24 cellular contexts compared by ENCODE assay signal in genomic region chr9:108489567-108489966, GRCh38.
"Had no signal": no experiment of that assay in that cellular context is flagged by ENCODE, and none has a peak within 500 bp of the region (broad histone marks: within the 10 kb centered on the region; RNA-seq: fewer than 3 reads in every experiment).

No MANE protein-coding gene starts in this region.

- H2AFZ ChIP-seq: neural progenitor cell, parathyroid adenoma had no signal

- DNase-seq: occipital lobe; ovary; posterior cingulate gyrus; psoas muscle; right cardiac atrium; right lobe of liver; sigmoid colon; small intestine; stimulated activated CD4-positive, alpha-beta T cell treated with anti-CD3 and anti-CD28 coated beads, Interleukin-15, amount 100 ng/mL, for 24 hours; stimulated activated CD4-positive, alpha-beta T cell treated with anti-CD3 and anti-CD28 coated beads, Interleukin-2, amount 100 ng/mL, for 24 hours; stimulated activated CD4-positive, alpha-beta T cell treated with anti-CD3 and anti-CD28 coated beads, Interleukin-2, amount 100 ng/mL, for 48 hours; stimulated activated CD4-positive, alpha-beta T cell treated with anti-CD3 and anti-CD28 coated beads, Interleukin-4, amount 100 ng/mL, for 24 hours; stimulated activated naive B cell treated with anti-CD40 and anti-IgM and Interleukin-4, amounts not matched to agents 10 μg/mL and 1 μg/mL and 100 μg/mL, for 72 hours; stimulated activated naive CD4-positive, alpha-beta T cell treated with Interleukin-2 at 50 U/mL for 16 hours; stomach; thyroid gland; trophoblast cell; upper lobe of left lung had no signal

- H3K27me3 ChIP-seq: neural progenitor cell, ovary, right lobe of liver, sigmoid colon, stomach, thyroid gland, tibial nerve, upper lobe of left lung, vagina had no signal

- H3K4me2 ChIP-seq: neural progenitor cell had no signal

- H3K4me3 ChIP-seq: neural progenitor cell, ovary, psoas muscle, right lobe of liver, sigmoid colon, stomach, thoracic aorta, thyroid gland, tibial nerve, upper lobe of left lung, vagina had no signal

- H3K4me1 ChIP-seq: neural progenitor cell, parathyroid adenoma, psoas muscle, right lobe of liver, sigmoid colon, stomach, thyroid gland, tibial nerve, upper lobe of left lung had no signal

- FAIRE-seq: small intestine, urothelium cell line had no signal

- H3K9ac ChIP-seq: neural progenitor cell, parathyroid adenoma had no signal

- H3K9me3 ChIP-seq: ovary, psoas muscle, right lobe of liver, sigmoid colon, stomach, thoracic aorta, thyroid gland, upper lobe of left lung, vagina had no signal

- H3K27ac ChIP-seq: neural progenitor cell, ovary, parathyroid adenoma, psoas muscle, right lobe of liver, sigmoid colon, stomach, thoracic aorta, thyroid gland, tibial nerve, upper lobe of left lung, vagina had no signal

- H3K79me2 ChIP-seq: parathyroid adenoma had no signal

- H3K36me3 ChIP-seq: neural progenitor cell, ovary, right lobe of liver, sigmoid colon, stomach, thoracic aorta, thyroid gland, tibial nerve, upper lobe of left lung, vagina had no signal
